Comparison of ENCODE assay signal across 8 cellular contexts in genomic region chr10:88687853-88688467, GRCh38. TPM values are rescaled to one million over a fixed set of nuclear protein-coding genes. Genes with fewer than 3 reads are reported as not detected.
DNase-seq lines count a peak whose midpoint lies in the region; ATAC-seq and TF ChIP-seq lines count a peak whose summit lies in the region.

No MANE protein-coding gene starts in this region.

- H3K36me3 ChIP-seq in gastroesophageal sphincter (no peaks in the 10 kb centered on the region), tibial artery (no peaks in the 10 kb centered on the region)

- TF ChIP-seq CTCF in gastroesophageal sphincter (IDR thresholded peaks at IDR 0.05) (peak; percentile 35 to 58 (median 46)), tibial artery (IDR thresholded peaks at IDR 0.05) (peak; percentile 54 to 65)

- intact Hi-C loops in tibial artery (cut with DNase I; ENCODE audit: low total_unique reads): no loop called here

- H3K36me3 Mint-ChIP-seq in T-helper 17 cell (ENCODE audit: low read depth): peaks cover under 1% of the 10 kb centered on the region

- H3K4me3 ChIP-seq in gastroesophageal sphincter: no peak overlapping the region
- H3K4me3 ChIP-seq in tibial artery: no peak overlapping the region

- TF ChIP-seq EP300 in gastroesophageal sphincter (IDR thresholded peaks at IDR 0.05): no peak

- ATAC-seq in T-helper 17 cell: peak; percentile 51
- no peak for ATAC-seq in gastroesophageal sphincter
- no peak for ATAC-seq in HG03469 (IDR thresholded peaks at IDR 0.05; ENCODE audit: unreplicated experiment)
- ATAC-seq in esophagus mucosa: no peak

- H3K27ac Mint-ChIP-seq in T-helper 17 cell: no peak overlapping the region

- H3K4me1 Mint-ChIP-seq in T-helper 17 cell: peaks cover 5% of the 10 kb centered on the region

- DNase-seq in CD1c-positive myeloid dendritic cell (ENCODE audit: extremely low spot score) (peak; percentile 45), HT1080 (ENCODE audit: low read depth) (peak; percentile 8), T-helper 17 cell (no peak), tibial artery (no peak)
- DNase-seq in stimulated activated CD4-positive, alpha-beta T cell treated with anti-CD3 and anti-CD28 coated beads, Interleukin-15, amount 100 ng/mL, for 24 hours: no peak

- H3K27me3 Mint-ChIP-seq in T-helper 17 cell: peaks cover 33% of the 10 kb centered on the region

- no peaks in the 10 kb centered on the region for H3K9me3 ChIP-seq in T-helper 17 cell (ENCODE audit: control insufficient read depth, low read length, poor library complexity, severe bottlenecking)
- H3K9me3 ChIP-seq in gastroesophageal sphincter: no peaks in the 10 kb centered on the region
- no peaks in the 10 kb centered on the region for H3K9me3 ChIP-seq in tibial artery

- TF ChIP-seq POLR2A in gastroesophageal sphincter (IDR thresholded peaks at IDR 0.05): no peak

- H3K4me1 ChIP-seq in gastroesophageal sphincter (no peaks in the 10 kb centered on the region), tibial artery (no peaks in the 10 kb centered on the region)

- H3K4me3 Mint-ChIP-seq in T-helper 17 cell: no peak overlapping the region

- H3K27me3 ChIP-seq in gastroesophageal sphincter (peaks cover 15% of the 10 kb centered on the region), tibial artery (peaks cover 0 to 5% of the 10 kb centered on the region in 2 donors)

- H3K27ac ChIP-seq in gastroesophageal sphincter (no peak overlapping the region), tibial artery (no peak overlapping the region)

RNA-seq across cellular contexts. Expression of gene LIPK, which starts 18.1 kb away (rescaled TPM):
- total RNA-seq in HT1080 (2014; rRNA removed; shearing (Covaris generic)): not detected in 2 replicates
- not detected in 2 replicates for polyA plus RNA-seq in HT1080 (2015; cell fraction: cytosol; rRNA removed)
- polyA plus RNA-seq in HT1080 (2015; cell fraction: nucleus; rRNA removed): not detected in 2 replicates
- total RNA-seq in T-helper 17 cell (not detected), gastroesophageal sphincter (not detected), esophagus mucosa (3.3 TPM)

RNA-seq across cellular contexts. Expression of gene LIPF, which starts 23.7 kb away (rescaled TPM):
- total RNA-seq in HT1080 (2014; rRNA removed; shearing (Covaris generic)): not detected in 2 replicates
- polyA plus RNA-seq in HT1080 (2015; cell fraction: cytosol; rRNA removed): not detected in 2 replicates
- not detected in 2 replicates for polyA plus RNA-seq in HT1080 (2015; cell fraction: nucleus; rRNA removed)
- total RNA-seq in T-helper 17 cell (not detected), gastroesophageal sphincter (not detected), esophagus mucosa (not detected)

Comparison
In these comparisons a context has a peak if more than half of its experiments do, and no peak if none do; other contexts are left out.
1. DNase-seq: peak in CD1c-positive myeloid dendritic cell (single experiment) and HT1080 (single experiment); none in T-helper 17 cell (0 of 3), tibial artery (0 of 2) and stimulated activated CD4-positive, alpha-beta T cell treated with anti-CD3 and anti-CD28 coated beads, Interleukin-15, amount 100 ng/mL, for 24 hours (single experiment).